1 cellular context compared by ENCODE assay signal in the genomic region with DNA sequence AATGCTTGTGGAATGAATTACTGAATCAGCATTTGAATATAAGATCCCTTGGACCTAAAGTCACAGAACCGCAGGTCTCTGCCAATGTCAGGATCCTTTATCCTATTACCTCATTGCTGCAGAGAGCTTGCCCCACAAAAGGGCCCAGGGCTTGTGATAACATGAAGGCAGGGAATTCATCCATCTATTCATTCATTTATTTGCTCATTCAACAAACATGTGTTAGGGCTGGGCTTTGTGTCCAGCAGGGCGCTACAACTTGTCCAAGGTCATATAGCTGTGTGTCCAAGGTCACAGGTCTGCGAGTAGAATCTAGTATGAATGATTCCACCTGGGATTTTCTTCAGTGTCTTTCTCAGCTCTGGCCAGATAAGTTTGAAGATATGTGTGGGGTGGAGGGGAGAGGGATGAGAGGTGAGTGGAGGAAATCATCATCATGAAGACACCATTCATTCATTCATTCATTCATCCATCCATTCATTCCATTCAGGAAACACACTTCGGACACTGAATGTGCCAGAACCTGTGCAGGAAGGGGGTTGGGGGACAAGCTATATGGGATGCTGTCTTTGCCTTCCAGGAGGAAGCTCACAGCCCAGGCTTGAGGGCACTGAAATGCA.
TF ChIP-seq lines count a peak whose summit lies in the region.

No MANE protein-coding gene starts in this region.

TF ChIP-seq in HepG2, 621 proteins besides CTCF, POLR2A, EP300 and RAD21:
- TF ChIP-seq ZNF24 (IDR thresholded peaks at IDR 0.05), result peak; percentile 62; the same call in 1 of the 2 replicates
- no peak for TF ChIP-seq ZFP62 (CRISPR knock-in tag; IDR thresholded peaks at IDR 0.05)
- TF ChIP-seq, protein P1, sequence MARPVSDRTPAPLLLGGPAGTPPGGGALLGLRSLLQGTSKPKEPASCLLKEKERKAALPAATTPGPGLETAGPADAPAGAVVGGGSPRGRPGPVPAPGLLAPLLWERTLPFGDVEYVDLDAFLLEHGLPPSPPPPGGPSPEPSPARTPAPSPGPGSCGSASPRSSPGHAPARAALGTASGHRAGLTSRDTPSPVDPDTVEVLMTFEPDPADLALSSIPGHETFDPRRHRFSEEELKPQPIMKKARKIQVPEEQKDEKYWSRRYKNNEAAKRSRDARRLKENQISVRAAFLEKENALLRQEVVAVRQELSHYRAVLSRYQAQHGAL (CRISPR knock-in tag; IDR thresholded peaks at IDR 0.05; ENCODE audit: not compliant biosample characterization), result no peak
- TF ChIP-seq, protein P2, sequence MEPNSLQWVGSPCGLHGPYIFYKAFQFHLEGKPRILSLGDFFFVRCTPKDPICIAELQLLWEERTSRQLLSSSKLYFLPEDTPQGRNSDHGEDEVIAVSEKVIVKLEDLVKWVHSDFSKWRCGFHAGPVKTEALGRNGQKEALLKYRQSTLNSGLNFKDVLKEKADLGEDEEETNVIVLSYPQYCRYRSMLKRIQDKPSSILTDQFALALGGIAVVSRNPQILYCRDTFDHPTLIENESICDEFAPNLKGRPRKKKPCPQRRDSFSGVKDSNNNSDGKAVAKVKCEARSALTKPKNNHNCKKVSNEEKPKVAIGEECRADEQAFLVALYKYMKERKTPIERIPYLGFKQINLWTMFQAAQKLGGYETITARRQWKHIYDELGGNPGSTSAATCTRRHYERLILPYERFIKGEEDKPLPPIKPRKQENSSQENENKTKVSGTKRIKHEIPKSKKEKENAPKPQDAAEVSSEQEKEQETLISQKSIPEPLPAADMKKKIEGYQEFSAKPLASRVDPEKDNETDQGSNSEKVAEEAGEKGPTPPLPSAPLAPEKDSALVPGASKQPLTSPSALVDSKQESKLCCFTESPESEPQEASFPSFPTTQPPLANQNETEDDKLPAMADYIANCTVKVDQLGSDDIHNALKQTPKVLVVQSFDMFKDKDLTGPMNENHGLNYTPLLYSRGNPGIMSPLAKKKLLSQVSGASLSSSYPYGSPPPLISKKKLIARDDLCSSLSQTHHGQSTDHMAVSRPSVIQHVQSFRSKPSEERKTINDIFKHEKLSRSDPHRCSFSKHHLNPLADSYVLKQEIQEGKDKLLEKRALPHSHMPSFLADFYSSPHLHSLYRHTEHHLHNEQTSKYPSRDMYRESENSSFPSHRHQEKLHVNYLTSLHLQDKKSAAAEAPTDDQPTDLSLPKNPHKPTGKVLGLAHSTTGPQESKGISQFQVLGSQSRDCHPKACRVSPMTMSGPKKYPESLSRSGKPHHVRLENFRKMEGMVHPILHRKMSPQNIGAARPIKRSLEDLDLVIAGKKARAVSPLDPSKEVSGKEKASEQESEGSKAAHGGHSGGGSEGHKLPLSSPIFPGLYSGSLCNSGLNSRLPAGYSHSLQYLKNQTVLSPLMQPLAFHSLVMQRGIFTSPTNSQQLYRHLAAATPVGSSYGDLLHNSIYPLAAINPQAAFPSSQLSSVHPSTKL (CRISPR knock-in tag; IDR thresholded peaks at IDR 0.05), result 0 out of 2 replicates have a peak, but pooled peaks have one; percentile 11
- TF ChIP-seq, protein P3, sequence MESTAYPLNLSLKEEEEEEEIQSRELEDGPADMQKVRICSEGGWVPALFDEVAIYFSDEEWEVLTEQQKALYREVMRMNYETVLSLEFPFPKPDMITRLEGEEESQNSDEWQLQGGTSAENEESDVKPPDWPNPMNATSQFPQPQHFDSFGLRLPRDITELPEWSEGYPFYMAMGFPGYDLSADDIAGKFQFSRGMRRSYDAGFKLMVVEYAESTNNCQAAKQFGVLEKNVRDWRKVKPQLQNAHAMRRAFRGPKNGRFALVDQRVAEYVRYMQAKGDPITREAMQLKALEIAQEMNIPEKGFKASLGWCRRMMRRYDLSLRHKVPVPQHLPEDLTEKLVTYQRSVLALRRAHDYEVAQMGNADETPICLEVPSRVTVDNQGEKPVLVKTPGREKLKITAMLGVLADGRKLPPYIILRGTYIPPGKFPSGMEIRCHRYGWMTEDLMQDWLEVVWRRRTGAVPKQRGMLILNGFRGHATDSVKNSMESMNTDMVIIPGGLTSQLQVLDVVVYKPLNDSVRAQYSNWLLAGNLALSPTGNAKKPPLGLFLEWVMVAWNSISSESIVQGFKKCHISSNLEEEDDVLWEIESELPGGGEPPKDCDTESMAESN (CRISPR knock-in tag; conservative IDR thresholded peaks at IDR 0.05), result no peak
- 0 out of 4 replicates have a peak, but pooled peaks of 1 of the 2 experiments have one; percentile 16 for TF ChIP-seq MAFK (conservative IDR thresholded peaks at IDR 0.05 in 1 of 2, IDR thresholded peaks at IDR 0.05 in 1 of 2; ENCODE audit: low read length in 2 of 2)
- TF ChIP-seq PHF8 (CRISPR knock-in tag; IDR thresholded peaks at IDR 0.05), result no peak
- TF ChIP-seq, protein P4, sequence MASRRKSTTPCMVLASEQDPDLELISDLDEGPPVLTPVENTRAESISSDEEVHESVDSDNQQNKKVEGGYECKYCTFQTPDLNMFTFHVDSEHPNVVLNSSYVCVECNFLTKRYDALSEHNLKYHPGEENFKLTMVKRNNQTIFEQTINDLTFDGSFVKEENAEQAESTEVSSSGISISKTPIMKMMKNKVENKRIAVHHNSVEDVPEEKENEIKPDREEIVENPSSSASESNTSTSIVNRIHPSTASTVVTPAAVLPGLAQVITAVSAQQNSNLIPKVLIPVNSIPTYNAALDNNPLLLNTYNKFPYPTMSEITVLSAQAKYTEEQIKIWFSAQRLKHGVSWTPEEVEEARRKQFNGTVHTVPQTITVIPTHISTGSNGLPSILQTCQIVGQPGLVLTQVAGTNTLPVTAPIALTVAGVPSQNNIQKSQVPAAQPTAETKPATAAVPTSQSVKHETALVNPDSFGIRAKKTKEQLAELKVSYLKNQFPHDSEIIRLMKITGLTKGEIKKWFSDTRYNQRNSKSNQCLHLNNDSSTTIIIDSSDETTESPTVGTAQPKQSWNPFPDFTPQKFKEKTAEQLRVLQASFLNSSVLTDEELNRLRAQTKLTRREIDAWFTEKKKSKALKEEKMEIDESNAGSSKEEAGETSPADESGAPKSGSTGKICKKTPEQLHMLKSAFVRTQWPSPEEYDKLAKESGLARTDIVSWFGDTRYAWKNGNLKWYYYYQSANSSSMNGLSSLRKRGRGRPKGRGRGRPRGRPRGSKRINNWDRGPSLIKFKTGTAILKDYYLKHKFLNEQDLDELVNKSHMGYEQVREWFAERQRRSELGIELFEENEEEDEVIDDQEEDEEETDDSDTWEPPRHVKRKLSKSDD (CRISPR knock-in tag; IDR thresholded peaks at IDR 0.05; ENCODE audit: low read depth), result no peak
- no peak for TF ChIP-seq SOX13 (IDR thresholded peaks at IDR 0.05)
- TF ChIP-seq SOX13 (CRISPR knock-in tag; conservative IDR thresholded peaks at IDR 0.05 in 1 of 2, IDR thresholded peaks at IDR 0.05 in 1 of 2), result peak in 1 of 2 experiments; percentile 32; a peak in 1 of 4 replicates
- no peak for TF ChIP-seq NCOA5 (CRISPR knock-in tag; IDR thresholded peaks at IDR 0.05)
- TF ChIP-seq, protein P5, sequence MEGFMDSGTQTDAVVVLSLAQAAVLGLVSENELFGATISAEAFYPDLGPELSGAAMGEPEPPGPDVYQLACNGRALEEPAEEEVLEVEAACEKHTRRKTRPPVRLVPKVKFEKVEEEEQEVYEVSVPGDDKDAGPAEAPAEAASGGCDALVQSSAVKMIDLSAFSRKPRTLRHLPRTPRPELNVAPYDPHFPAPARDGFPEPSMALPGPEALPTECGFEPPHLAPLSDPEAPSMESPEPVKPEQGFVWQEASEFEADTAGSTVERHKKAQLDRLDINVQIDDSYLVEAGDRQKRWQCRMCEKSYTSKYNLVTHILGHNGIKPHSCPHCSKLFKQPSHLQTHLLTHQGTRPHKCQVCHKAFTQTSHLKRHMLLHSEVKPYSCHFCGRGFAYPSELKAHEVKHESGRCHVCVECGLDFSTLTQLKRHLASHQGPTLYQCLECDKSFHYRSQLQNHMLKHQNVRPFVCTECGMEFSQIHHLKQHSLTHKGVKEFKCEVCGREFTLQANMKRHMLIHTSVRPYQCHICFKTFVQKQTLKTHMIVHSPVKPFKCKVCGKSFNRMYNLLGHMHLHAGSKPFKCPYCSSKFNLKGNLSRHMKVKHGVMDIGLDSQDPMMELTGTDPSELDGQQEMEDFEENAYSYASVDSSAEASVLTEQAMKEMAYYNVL (CRISPR knock-in tag; IDR thresholded peaks at IDR 0.05; ENCODE audit: borderline replicate concordance), result peak; percentile 24; the same call in 1 of the 2 replicates
- peak; percentile 81 for TF ChIP-seq ESRRA (CRISPR knock-in tag; IDR thresholded peaks at IDR 0.05; ENCODE audit: low read depth)
